15 cellular contexts compared by ENCODE assay signal in the genomic region with DNA sequence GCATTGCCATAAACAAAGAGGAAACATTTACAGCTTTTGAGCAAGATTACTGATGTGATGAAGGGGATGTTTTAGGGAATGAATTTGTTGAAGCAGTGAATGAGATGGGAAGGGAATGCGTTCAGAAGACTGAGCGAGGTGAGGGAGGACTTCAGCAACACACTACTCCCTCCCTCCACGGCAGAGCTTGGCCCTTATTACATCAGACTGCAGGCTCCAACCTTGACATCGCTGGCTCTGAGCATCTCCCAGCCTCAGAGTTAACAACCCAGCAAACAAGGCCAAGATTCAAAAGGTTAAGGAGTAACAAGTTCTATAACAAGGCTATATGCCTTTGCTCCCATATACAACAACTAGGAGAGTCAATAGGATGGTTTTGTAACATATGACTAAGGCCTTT.
A peak's percentile ranks its signal among the peaks of the same experiment; 100 is the strongest.
DNase-seq lines count a peak whose midpoint lies in the region; ATAC-seq and TF ChIP-seq lines count a peak whose summit lies in the region.
"Had no signal": no experiment of that assay in that cellular context is flagged by ENCODE, and none has a peak within 500 bp of the region (broad histone marks: within the 10 kb centered on the region; RNA-seq: fewer than 3 reads in every experiment).

No MANE protein-coding gene starts in this region.

- peaks cover 15% of the 10 kb centered on the region for H3K36me3 Mint-ChIP-seq in activated CD4-positive, alpha-beta T cell treated with anti-CD3 and anti-CD28 coated beads, Interleukin-2, amount 10 ng/mL, durations not matched to agents 7 days and 5 days (ENCODE audit: low read depth)
- H3K36me3 Mint-ChIP-seq in endodermal cell (ENCODE audit: low read depth), result peaks cover 23% of the 10 kb centered on the region

- H3K9me3 Mint-ChIP-seq in activated CD4-positive, alpha-beta T cell treated with anti-CD3 and anti-CD28 coated beads, Interleukin-2, amount 10 ng/mL, durations not matched to agents 7 days and 5 days, result no peaks in the 10 kb centered on the region
- peaks cover 3% of the 10 kb centered on the region for H3K9me3 Mint-ChIP-seq in endodermal cell
- H3K9me3 Mint-ChIP-seq: activated naive CD4-positive, alpha-beta T cell treated with anti-CD3 and anti-CD28 coated beads, Interleukin-2, amount 50 U/mL, for 24 hours had no signal

- intact Hi-C loops in right cardiac atrium (cut with DNase I) (loop anchor here in 2 of 4 donors (10.0 kb wide), 2 partner anchors 71 to 211 kb away; no protein-coding TSS in a partner anchor), cardiac septum (cut with DNase I) (loop anchor here (2.0 kb wide), 1 partner anchor 211 kb away; no protein-coding TSS in a partner anchor), left lung (cut with DNase I) (no loop called here), spleen (cut with DNase I; ENCODE audit: low total_unique reads) (no loop called here)

- POLR2A ChIA-PET in activated CD4-positive, alpha-beta T cell treated with anti-CD3 and anti-CD28 coated beads, Interleukin-2, amount 10 ng/mL, durations not matched to agents 7 days and 5 days (lab: Charles Lee), result interaction anchor here (0.6 kb wide), 1 partner anchor 171 kb away, joined by 3 read pairs; no protein-coding TSS in a partner anchor

- H3K27me3 Mint-ChIP-seq in activated CD4-positive, alpha-beta T cell treated with anti-CD3 and anti-CD28 coated beads, Interleukin-2, amount 10 ng/mL, durations not matched to agents 7 days and 5 days, result no peaks in the 10 kb centered on the region
- no peaks in the 10 kb centered on the region for H3K27me3 Mint-ChIP-seq in endodermal cell (ENCODE audit: insufficient read depth)
- H3K27me3 Mint-ChIP-seq: activated naive CD4-positive, alpha-beta T cell treated with anti-CD3 and anti-CD28 coated beads, Interleukin-2, amount 50 U/mL, for 24 hours; CD4-positive, CD25-positive, alpha-beta regulatory T cell had no signal

- CTCF ChIA-PET in activated CD4-positive, alpha-beta T cell treated with anti-CD3 and anti-CD28 coated beads, Interleukin-2, amount 10 ng/mL, durations not matched to agents 7 days and 5 days (lab: Charles Lee), result interaction anchor here (0.5 to 2.1 kb wide), 13 partner anchors 9 to 549 kb away, joined by 3 to 9 read pairs (median 3); no protein-coding TSS in a partner anchor

- peaks cover 18% of the 10 kb centered on the region for H3K4me1 ChIP-seq in right cardiac atrium (ENCODE audit: control insufficient read depth, insufficient read depth, low read length)
- H3K4me1 ChIP-seq in left lung, result peaks cover 27 to 44% of the 10 kb centered on the region in 2 donors
- H3K4me1 ChIP-seq in spleen, result peaks cover 37 to 70% (median 56%) of the 10 kb centered on the region in 6 donors
- H3K4me1 ChIP-seq in endodermal cell (ENCODE audit: control insufficient read depth, insufficient read depth, low read length), result peaks cover 18% of the 10 kb centered on the region
- H3K4me1 ChIP-seq: SJSA1 had no signal

- H3K27ac Mint-ChIP-seq in activated CD4-positive, alpha-beta T cell treated with anti-CD3 and anti-CD28 coated beads, Interleukin-2, amount 10 ng/mL, durations not matched to agents 7 days and 5 days, result no peak overlapping the region
- no peak overlapping the region for H3K27ac Mint-ChIP-seq in endodermal cell
- H3K27ac Mint-ChIP-seq: activated naive CD4-positive, alpha-beta T cell treated with anti-CD3 and anti-CD28 coated beads, Interleukin-2, amount 50 U/mL, for 24 hours; neural progenitor cell had no signal

- TF ChIP-seq CTCF in left lung (IDR thresholded peaks at IDR 0.05) (no peak), spleen (IDR thresholded peaks at IDR 0.05 in 8 of 11, conservative IDR thresholded peaks at IDR 0.05 in 3 of 11) (no peak), endodermal cell (conservative IDR thresholded peaks at IDR 0.05) (no peak)

- H3K27me3 ChIP-seq in right cardiac atrium (ENCODE audit: control insufficient read depth, insufficient read depth), result no peaks in the 10 kb centered on the region
- H3K27me3 ChIP-seq in left lung, result no peaks in the 10 kb centered on the region
- H3K27me3 ChIP-seq in spleen (replicated peaks in 1 of 7), result no peaks in the 10 kb centered on the region
- no peaks in the 10 kb centered on the region for H3K27me3 ChIP-seq in endodermal cell (ENCODE audit: control insufficient read depth, insufficient read depth, low read length, poor library complexity, severe bottlenecking)
- H3K27me3 ChIP-seq: neural progenitor cell, right lobe of liver, SJSA1 had no signal

- DNase-seq in right cardiac atrium (no peak), cardiac septum (ENCODE audit: low spot score) (no peak), left lung (no peak), spleen (no peak), endodermal cell (no peak), OCI-M1 (lab: John Stamatoyannopoulos, UW) (no peak), iPS-NIHi11 (ENCODE audit: low spot score) (no peak)
- no peak for DNase-seq in activated CD4-positive, alpha-beta T cell treated with anti-CD3 and anti-CD28 coated beads, Interleukin-2, amount 10 ng/mL, durations not matched to agents 7 days and 5 days
- DNase-seq: cortex of kidney, NCI-H774 had no signal

- no peak for TF ChIP-seq POLR2A in spleen (IDR thresholded peaks at IDR 0.05)

- peaks cover 41% of the 10 kb centered on the region for H3K4me1 Mint-ChIP-seq in activated CD4-positive, alpha-beta T cell treated with anti-CD3 and anti-CD28 coated beads, Interleukin-2, amount 10 ng/mL, durations not matched to agents 7 days and 5 days
- H3K4me1 Mint-ChIP-seq in endodermal cell, result peaks cover 35% of the 10 kb centered on the region

- no peaks in the 10 kb centered on the region for H3K9me3 ChIP-seq in right cardiac atrium (ENCODE audit: control insufficient read depth, low read length)
- no peaks in the 10 kb centered on the region for H3K9me3 ChIP-seq in left lung
- no peaks in the 10 kb centered on the region for H3K9me3 ChIP-seq in spleen
- H3K9me3 ChIP-seq in endodermal cell (ENCODE audit: control insufficient read depth, low read length), result no peaks in the 10 kb centered on the region
- H3K9me3 ChIP-seq: right lobe of liver, SJSA1 had no signal

- ATAC-seq in right cardiac atrium (peak in 1 of 2 donors; percentile 30), left lung (peak; percentile 14)

- H3K4me3 ChIP-seq in right cardiac atrium (ENCODE audit: low read length) (no peak overlapping the region), left lung (no peak overlapping the region), spleen (no peak overlapping the region), endodermal cell (ENCODE audit: low read length) (no peak overlapping the region)
- H3K4me3 ChIP-seq: neural progenitor cell, right lobe of liver, SJSA1 had no signal

- H3K27ac ChIP-seq in right cardiac atrium (ENCODE audit: low read length) (peak overlapping the region; percentile 78), left lung (peak overlapping the region in 1 of 2 donors; percentile 46), spleen (peak overlapping the region in 5 of 8 donors; percentile 0 to 51 (median 12)), endodermal cell (ENCODE audit: low read depth, low read length) (no peak overlapping the region)
- H3K27ac ChIP-seq: neural progenitor cell, right lobe of liver, SJSA1 had no signal

- no peak overlapping the region for H3K9ac ChIP-seq in endodermal cell (ENCODE audit: extremely low read depth, low read length, poor library complexity, severe bottlenecking)
- H3K9ac ChIP-seq: neural progenitor cell had no signal

- WGBS in right cardiac atrium, result 67% methylated on average over 4 of the region's 4 CpGs
- WGBS in spleen, 5 donors, result 55 to 70% (median 65%) methylated on average over 4 of the region's 4 CpGs
- WGBS in endodermal cell (ENCODE audit: insufficient coverage in 1 of 2, insufficient read length in 1 of 2), 2 experiments, result 100% methylated on average over 2 to 3 of the region's 4 CpGs

- no peak overlapping the region for H3K4me3 Mint-ChIP-seq in activated CD4-positive, alpha-beta T cell treated with anti-CD3 and anti-CD28 coated beads, Interleukin-2, amount 10 ng/mL, durations not matched to agents 7 days and 5 days
- no peak overlapping the region for H3K4me3 Mint-ChIP-seq in endodermal cell
- H3K4me3 Mint-ChIP-seq: activated naive CD4-positive, alpha-beta T cell treated with anti-CD3 and anti-CD28 coated beads, Interleukin-2, amount 50 U/mL, for 24 hours; CD4-positive, CD25-positive, alpha-beta regulatory T cell; neural progenitor cell had no signal

- H3K36me3 ChIP-seq in left lung (no peaks in the 10 kb centered on the region), spleen (peaks cover 0 to 10% (median 0%) of the 10 kb centered on the region in 6 donors), endodermal cell (ENCODE audit: control insufficient read depth, insufficient read depth, low read length) (no peaks in the 10 kb centered on the region)
- H3K36me3 ChIP-seq: neural progenitor cell, right lobe of liver, SJSA1 had no signal
